1 cellular context compared by ENCODE assay signal in genomic region chr9:75036793-75037192, GRCh38.
TF ChIP-seq lines count a peak whose summit lies in the region.

No MANE protein-coding gene starts in this region.

TF ChIP-seq in HepG2, 621 proteins besides CTCF, POLR2A, EP300 and RAD21:
- no peak for TF ChIP-seq MXI1 (IDR thresholded peaks at IDR 0.05; ENCODE audit: borderline replicate concordance, low read depth, low read length)
- no peak for TF ChIP-seq HMG20B (CRISPR knock-in tag; conservative IDR thresholded peaks at IDR 0.05)
- TF ChIP-seq ZNF691 (CRISPR knock-in tag; IDR thresholded peaks at IDR 0.05; ENCODE audit: borderline replicate concordance, low read depth): no peak
- no peak for TF ChIP-seq CEBPZ (IDR thresholded peaks at IDR 0.05; ENCODE audit: low read length)
- TF ChIP-seq PRDM10 (CRISPR knock-in tag; IDR thresholded peaks at IDR 0.05; ENCODE audit: low read depth): no peak
- no peak for TF ChIP-seq ZNF646 (CRISPR knock-in tag; IDR thresholded peaks at IDR 0.05)
- TF ChIP-seq HOXA5 (CRISPR knock-in tag; IDR thresholded peaks at IDR 0.05): no peak
